ENCODE assay signal across 2 cellular contexts in genomic region chr7:121621947-121622346, GRCh38.
TF ChIP-seq lines count a peak whose summit lies in the region.

No MANE protein-coding gene starts in this region.

TF ChIP-seq in SK-N-SH, 30 proteins besides CTCF, POLR2A, EP300 and RAD21 (continued from another document):
- no peak for TF ChIP-seq CHD2 (IDR thresholded peaks at IDR 0.05; ENCODE audit: low read length, partially characterized antibody)
- TF ChIP-seq FOSL2 (IDR thresholded peaks at IDR 0.05; ENCODE audit: borderline replicate concordance, low read depth): no peak
- TF ChIP-seq FOXJ3 (CRISPR knock-in tag; IDR thresholded peaks at IDR 0.05): no peak
- TF ChIP-seq EZH2phosphoT487 (IDR thresholded peaks at IDR 0.05; ENCODE audit: borderline replicate concordance, low read depth): no peak
- no peak for TF ChIP-seq TAF1 (IDR thresholded peaks at IDR 0.05; ENCODE audit: borderline replicate concordance, low read depth, low read length)
- no peak for TF ChIP-seq REST (IDR thresholded peaks at IDR 0.05; ENCODE audit: low read depth, low read length)
- no peak for TF ChIP-seq SMC3 (IDR thresholded peaks at IDR 0.05; ENCODE audit: low read depth, low read length)
- TF ChIP-seq, protein P1, sequence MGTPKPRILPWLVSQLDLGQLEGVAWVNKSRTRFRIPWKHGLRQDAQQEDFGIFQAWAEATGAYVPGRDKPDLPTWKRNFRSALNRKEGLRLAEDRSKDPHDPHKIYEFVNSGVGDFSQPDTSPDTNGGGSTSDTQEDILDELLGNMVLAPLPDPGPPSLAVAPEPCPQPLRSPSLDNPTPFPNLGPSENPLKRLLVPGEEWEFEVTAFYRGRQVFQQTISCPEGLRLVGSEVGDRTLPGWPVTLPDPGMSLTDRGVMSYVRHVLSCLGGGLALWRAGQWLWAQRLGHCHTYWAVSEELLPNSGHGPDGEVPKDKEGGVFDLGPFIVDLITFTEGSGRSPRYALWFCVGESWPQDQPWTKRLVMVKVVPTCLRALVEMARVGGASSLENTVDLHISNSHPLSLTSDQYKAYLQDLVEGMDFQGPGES (IDR thresholded peaks at IDR 0.05; ENCODE audit: low read depth, low read length): no peak
- TF ChIP-seq RFX5 (IDR thresholded peaks at IDR 0.05; ENCODE audit: low read length): no peak
- TF ChIP-seq MXI1 (IDR thresholded peaks at IDR 0.05; ENCODE audit: low read depth, low read length): no peak
- TF ChIP-seq, protein P2, sequence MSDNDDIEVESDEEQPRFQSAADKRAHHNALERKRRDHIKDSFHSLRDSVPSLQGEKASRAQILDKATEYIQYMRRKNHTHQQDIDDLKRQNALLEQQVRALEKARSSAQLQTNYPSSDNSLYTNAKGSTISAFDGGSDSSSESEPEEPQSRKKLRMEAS (IDR thresholded peaks at IDR 0.05; ENCODE audit: low read depth): no peak
- no peak for TF ChIP-seq GABPA (IDR thresholded peaks at IDR 0.05; ENCODE audit: low read depth)
- TF ChIP-seq FOXM1 (IDR thresholded peaks at IDR 0.05; ENCODE audit: low read depth): no peak
- TF ChIP-seq USF2 (IDR thresholded peaks at IDR 0.05; ENCODE audit: borderline replicate concordance, low read depth, low read length): no peak
- no peak for TF ChIP-seq MEF2A (IDR thresholded peaks at IDR 0.05; ENCODE audit: borderline replicate concordance, low read depth)
- TF ChIP-seq ELF1 (IDR thresholded peaks at IDR 0.05): no peak
- TF ChIP-seq RXRA (IDR thresholded peaks at IDR 0.05; ENCODE audit: borderline replicate concordance, low read depth): no peak
- TF ChIP-seq TEAD4 (IDR thresholded peaks at IDR 0.05; ENCODE audit: borderline replicate concordance, insufficient read depth): no peak

TF ChIP-seq in SK-N-SH treated with all-trans-retinoic acid at 6 μM for 48 hours, 23 proteins besides CTCF, POLR2A, EP300 and RAD21:
- TF ChIP-seq, protein P3, sequence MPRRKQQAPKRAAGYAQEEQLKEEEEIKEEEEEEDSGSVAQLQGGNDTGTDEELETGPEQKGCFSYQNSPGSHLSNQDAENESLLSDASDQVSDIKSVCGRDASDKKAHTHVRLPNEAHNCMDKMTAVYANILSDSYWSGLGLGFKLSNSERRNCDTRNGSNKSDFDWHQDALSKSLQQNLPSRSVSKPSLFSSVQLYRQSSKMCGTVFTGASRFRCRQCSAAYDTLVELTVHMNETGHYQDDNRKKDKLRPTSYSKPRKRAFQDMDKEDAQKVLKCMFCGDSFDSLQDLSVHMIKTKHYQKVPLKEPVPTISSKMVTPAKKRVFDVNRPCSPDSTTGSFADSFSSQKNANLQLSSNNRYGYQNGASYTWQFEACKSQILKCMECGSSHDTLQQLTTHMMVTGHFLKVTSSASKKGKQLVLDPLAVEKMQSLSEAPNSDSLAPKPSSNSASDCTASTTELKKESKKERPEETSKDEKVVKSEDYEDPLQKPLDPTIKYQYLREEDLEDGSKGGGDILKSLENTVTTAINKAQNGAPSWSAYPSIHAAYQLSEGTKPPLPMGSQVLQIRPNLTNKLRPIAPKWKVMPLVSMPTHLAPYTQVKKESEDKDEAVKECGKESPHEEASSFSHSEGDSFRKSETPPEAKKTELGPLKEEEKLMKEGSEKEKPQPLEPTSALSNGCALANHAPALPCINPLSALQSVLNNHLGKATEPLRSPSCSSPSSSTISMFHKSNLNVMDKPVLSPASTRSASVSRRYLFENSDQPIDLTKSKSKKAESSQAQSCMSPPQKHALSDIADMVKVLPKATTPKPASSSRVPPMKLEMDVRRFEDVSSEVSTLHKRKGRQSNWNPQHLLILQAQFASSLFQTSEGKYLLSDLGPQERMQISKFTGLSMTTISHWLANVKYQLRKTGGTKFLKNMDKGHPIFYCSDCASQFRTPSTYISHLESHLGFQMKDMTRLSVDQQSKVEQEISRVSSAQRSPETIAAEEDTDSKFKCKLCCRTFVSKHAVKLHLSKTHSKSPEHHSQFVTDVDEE (CRISPR knock-in tag; IDR thresholded peaks at IDR 0.05): no peak
- TF ChIP-seq RARB (CRISPR knock-in tag; IDR thresholded peaks at IDR 0.05): no peak
- TF ChIP-seq, protein P4, sequence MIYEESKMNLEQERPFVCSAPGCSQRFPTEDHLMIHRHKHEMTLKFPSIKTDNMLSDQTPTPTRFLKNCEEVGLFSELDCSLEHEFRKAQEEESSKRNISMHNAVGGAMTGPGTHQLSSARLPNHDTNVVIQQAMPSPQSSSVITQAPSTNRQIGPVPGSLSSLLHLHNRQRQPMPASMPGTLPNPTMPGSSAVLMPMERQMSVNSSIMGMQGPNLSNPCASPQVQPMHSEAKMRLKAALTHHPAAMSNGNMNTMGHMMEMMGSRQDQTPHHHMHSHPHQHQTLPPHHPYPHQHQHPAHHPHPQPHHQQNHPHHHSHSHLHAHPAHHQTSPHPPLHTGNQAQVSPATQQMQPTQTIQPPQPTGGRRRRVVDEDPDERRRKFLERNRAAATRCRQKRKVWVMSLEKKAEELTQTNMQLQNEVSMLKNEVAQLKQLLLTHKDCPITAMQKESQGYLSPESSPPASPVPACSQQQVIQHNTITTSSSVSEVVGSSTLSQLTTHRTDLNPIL (CRISPR knock-in tag; IDR thresholded peaks at IDR 0.05; ENCODE audit: low read depth): no peak
- TF ChIP-seq ZNF70 (CRISPR knock-in tag; IDR thresholded peaks at IDR 0.05): no peak
- no peak for TF ChIP-seq BACH2 (CRISPR knock-in tag; IDR thresholded peaks at IDR 0.05; ENCODE audit: borderline replicate concordance)
- TF ChIP-seq, protein P5, sequence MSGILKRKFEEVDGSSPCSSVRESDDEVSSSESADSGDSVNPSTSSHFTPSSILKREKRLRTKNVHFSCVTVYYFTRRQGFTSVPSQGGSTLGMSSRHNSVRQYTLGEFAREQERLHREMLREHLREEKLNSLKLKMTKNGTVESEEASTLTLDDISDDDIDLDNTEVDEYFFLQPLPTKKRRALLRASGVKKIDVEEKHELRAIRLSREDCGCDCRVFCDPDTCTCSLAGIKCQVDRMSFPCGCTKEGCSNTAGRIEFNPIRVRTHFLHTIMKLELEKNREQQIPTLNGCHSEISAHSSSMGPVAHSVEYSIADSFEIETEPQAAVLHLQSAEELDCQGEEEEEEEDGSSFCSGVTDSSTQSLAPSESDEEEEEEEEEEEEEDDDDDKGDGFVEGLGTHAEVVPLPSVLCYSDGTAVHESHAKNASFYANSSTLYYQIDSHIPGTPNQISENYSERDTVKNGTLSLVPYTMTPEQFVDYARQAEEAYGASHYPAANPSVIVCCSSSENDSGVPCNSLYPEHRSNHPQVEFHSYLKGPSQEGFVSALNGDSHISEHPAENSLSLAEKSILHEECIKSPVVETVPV (CRISPR knock-in tag; IDR thresholded peaks at IDR 0.05): no peak
- no peak for TF ChIP-seq POU6F1 (CRISPR knock-in tag; IDR thresholded peaks at IDR 0.05; ENCODE audit: borderline replicate concordance, low read depth)
- no peak for TF ChIP-seq TOX (CRISPR knock-in tag; IDR thresholded peaks at IDR 0.05; ENCODE audit: borderline replicate concordance)
